29 cellular contexts compared by ENCODE assay signal in the genomic region with DNA sequence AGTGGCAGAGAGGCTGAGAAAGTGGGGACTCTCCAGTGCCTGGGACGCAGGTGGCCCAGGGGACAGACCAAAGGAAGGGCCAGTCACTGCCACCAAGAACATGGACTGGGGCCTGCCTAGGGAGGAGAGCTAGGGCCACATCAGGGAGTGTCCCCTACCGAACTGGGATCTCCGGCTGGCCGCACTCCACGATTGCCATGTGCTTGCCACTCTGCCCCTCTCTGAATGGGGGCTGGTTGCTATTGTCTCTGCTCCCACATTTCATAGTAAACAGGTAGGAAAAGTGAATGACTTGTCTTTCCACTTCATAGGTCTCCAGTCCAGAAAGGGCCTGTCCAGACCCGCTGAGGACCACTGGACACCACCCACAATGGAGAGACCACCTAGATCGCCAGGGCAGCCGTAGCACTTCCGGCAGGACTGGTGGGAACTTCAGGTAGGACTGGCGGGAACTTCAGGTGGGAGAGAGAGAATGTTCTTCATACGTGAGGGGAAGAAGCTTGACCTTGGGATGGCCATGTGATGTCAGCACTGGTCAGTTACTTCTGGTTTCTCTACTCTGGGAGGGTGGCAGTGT. TPM values are rescaled to one million over a fixed set of nuclear protein-coding genes. Genes with fewer than 3 reads are reported as not detected.
"Had no signal": no experiment of that assay in that cellular context is flagged by ENCODE, and none has a peak within 500 bp of the region (broad histone marks: within the 10 kb centered on the region; RNA-seq: fewer than 3 reads in every experiment).

No MANE protein-coding gene starts in this region.

- H3K4me1 ChIP-seq: foreskin keratinocyte, parathyroid adenoma, psoas muscle, testis, upper lobe of right lung had no signal

- H3K27me3 ChIP-seq: foreskin keratinocyte, neural progenitor cell, right lobe of liver, testis, tibial nerve, upper lobe of right lung, vagina had no signal

- H3K27ac ChIP-seq: coronary artery, foreskin keratinocyte, heart left ventricle, left ventricle myocardium inferior, lower lobe of right lung, neural progenitor cell, parathyroid adenoma, psoas muscle, right lobe of liver, testis, tibial nerve, upper lobe of right lung, vagina had no signal

- H3K9me3 ChIP-seq: lower lobe of right lung, psoas muscle, right lobe of liver, testis, upper lobe of right lung, vagina had no signal

- H3K9ac ChIP-seq: neural progenitor cell, parathyroid adenoma had no signal

- H3K79me2 ChIP-seq: parathyroid adenoma had no signal

- FAIRE-seq: endothelial cell of umbilical vein had no signal

- H3K4me1 Mint-ChIP-seq: memory B cell; mesothelial cell of epicardium; natural killer cell; stimulated activated memory B cell treated with anti-CD40 and anti-IgM and Interleukin-4, amounts not matched to agents 10 μg/mL and 1 μg/mL and 100 μg/mL, for 72 hours had no signal

- H2AFZ ChIP-seq: neural progenitor cell, parathyroid adenoma had no signal

- H3K4me2 ChIP-seq: neural progenitor cell had no signal

- DNase-seq: effector CD4-positive, alpha-beta T cell; endodermal cell; erythroblast; foreskin keratinocyte; heart left ventricle; hypothalamus; islet precursor cell; left ventricle myocardium inferior; lower lobe of right lung; natural killer cell; occipital lobe; psoas muscle; retina; right lobe of liver; stimulated activated CD4-positive, alpha-beta T cell treated with anti-CD3 and anti-CD28 coated beads, Interleukin-4, amount 100 ng/mL, for 1 hour; stimulated activated CD8-positive, alpha-beta memory T cell treated with anti-CD3 and anti-CD28 coated beads, Interleukin-4, amount 100 ng/mL, for 48 hours; testis; upper lobe of right lung had no signal

- H3K9me3 Mint-ChIP-seq: memory B cell; natural killer cell; stimulated activated memory B cell treated with anti-CD40 and anti-IgM and Interleukin-4, amounts not matched to agents 10 μg/mL and 1 μg/mL and 100 μg/mL, for 72 hours; stimulated activated naive CD8-positive, alpha-beta T cell treated with anti-CD3 and anti-CD28 coated beads, Interleukin-15, Interleukin-2, amounts not matched to agents 100 ng/mL and 50 ng/mL, for 24 hours had no signal

- H3K4me3 ChIP-seq: coronary artery, heart left ventricle, left ventricle myocardium inferior, lower lobe of right lung, neural progenitor cell, psoas muscle, right lobe of liver, testis, tibial nerve, upper lobe of right lung, vagina had no signal

- H3K27me3 Mint-ChIP-seq: stimulated activated naive CD8-positive, alpha-beta T cell treated with anti-CD3 and anti-CD28 coated beads, Interleukin-15, Interleukin-2, amounts not matched to agents 100 ng/mL and 50 ng/mL, for 24 hours had no signal

- H3K27ac Mint-ChIP-seq: endodermal cell; memory B cell; mesothelial cell of epicardium; natural killer cell; neural progenitor cell; stimulated activated memory B cell treated with anti-CD40 and anti-IgM and Interleukin-4, amounts not matched to agents 10 μg/mL and 1 μg/mL and 100 μg/mL, for 72 hours; stimulated activated naive CD8-positive, alpha-beta T cell treated with anti-CD3 and anti-CD28 coated beads, Interleukin-15, Interleukin-2, amounts not matched to agents 100 ng/mL and 50 ng/mL, for 24 hours had no signal

- H3K4me3 Mint-ChIP-seq: endodermal cell; memory B cell; mesothelial cell of epicardium; natural killer cell; neural progenitor cell; stimulated activated memory B cell treated with anti-CD40 and anti-IgM and Interleukin-4, amounts not matched to agents 10 μg/mL and 1 μg/mL and 100 μg/mL, for 72 hours; stimulated activated naive CD8-positive, alpha-beta T cell treated with anti-CD3 and anti-CD28 coated beads, Interleukin-15, Interleukin-2, amounts not matched to agents 100 ng/mL and 50 ng/mL, for 24 hours had no signal

- H3K36me3 ChIP-seq: heart left ventricle, left ventricle myocardium inferior, lower lobe of right lung, neural progenitor cell, right lobe of liver, tibial nerve, upper lobe of right lung, vagina had no signal

- H3K36me3 Mint-ChIP-seq: memory B cell; natural killer cell; neural progenitor cell; stimulated activated memory B cell treated with anti-CD40 and anti-IgM and Interleukin-4, amounts not matched to agents 10 μg/mL and 1 μg/mL and 100 μg/mL, for 72 hours had no signal

RNA-seq across cellular contexts. Expression of a gene that starts 55.2 kb away (rescaled TPM):
- total RNA-seq: myocyte had no signal
